Comparison of ENCODE assay signal across 8 cellular contexts in the genomic region with DNA sequence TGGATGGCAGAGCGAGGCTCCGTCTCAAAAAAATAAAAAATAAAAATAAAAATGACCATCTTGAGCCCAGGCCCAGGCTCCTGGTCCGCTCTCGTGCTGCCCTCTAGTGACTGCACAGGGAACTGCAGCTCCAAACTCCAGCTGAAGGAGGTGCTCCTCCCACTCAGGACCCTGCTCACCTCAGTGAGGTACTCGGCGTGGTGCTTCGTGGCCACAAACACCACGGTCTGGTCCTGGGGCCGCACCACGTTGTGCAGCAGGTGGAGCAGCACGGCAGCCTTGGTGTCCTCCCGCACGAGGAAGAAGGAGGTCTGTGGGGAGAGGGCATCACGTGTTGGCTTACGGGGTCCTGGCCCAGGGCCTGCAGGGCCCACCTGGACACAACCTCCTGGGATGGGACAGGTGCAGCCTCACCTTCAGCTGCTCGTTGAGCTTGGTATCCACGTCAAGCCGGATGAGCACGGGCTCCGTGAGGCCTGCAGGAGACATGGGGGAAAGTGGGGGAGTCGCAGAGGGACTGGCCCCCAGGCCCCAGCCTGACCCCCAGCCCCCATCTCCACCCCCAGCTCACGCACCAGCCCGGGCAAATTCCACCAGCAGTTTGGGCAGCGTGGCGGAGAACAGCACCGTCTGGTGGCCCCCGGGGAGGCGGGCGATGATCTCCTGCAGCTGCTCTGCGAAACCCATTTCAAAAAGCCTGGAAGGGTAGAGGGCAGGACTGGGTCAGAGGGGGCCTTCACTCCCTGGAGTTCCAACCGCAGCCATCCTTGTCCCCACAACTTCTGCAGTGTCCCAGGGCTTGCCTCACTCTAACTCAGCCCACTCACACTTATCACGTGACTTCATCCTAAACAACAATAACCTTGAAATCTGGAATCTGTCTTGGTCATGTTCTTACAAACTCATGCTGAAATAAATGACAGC. TPM values are rescaled to one million over a fixed set of nuclear protein-coding genes. Genes with fewer than 3 reads are reported as not detected.
A peak's percentile ranks its signal among the peaks of the same experiment; 100 is the strongest.
DNase-seq lines count a peak whose midpoint lies in the region; ATAC-seq, FAIRE-seq and TF ChIP-seq lines count a peak whose summit lies in the region.

No MANE protein-coding gene starts in this region.

- H3K9me3 Mint-ChIP-seq in activated CD4-positive, alpha-beta memory T cell treated with anti-CD3 and anti-CD28 coated beads for 36 hours = peaks cover 3% of the 10 kb centered on the region

- no peak overlapping the region for H3K4me3 Mint-ChIP-seq in activated CD4-positive, alpha-beta memory T cell treated with anti-CD3 and anti-CD28 coated beads for 36 hours

- no peaks in the 10 kb centered on the region for H3K27me3 Mint-ChIP-seq in activated CD4-positive, alpha-beta memory T cell treated with anti-CD3 and anti-CD28 coated beads for 36 hours

- TF ChIP-seq POLR2A in GM12891 (IDR thresholded peaks at IDR 0.05; ENCODE audit: low read depth, low read length) = no peak

- intact Hi-C loops in activated CD4-positive, alpha-beta memory T cell treated with anti-CD3 and anti-CD28 coated beads for 36 hours (cut with micrococcal nuclease) = loop anchor here (1.0 kb wide), 1 partner anchor 125 kb away; no protein-coding TSS in a partner anchor

- no peak for ATAC-seq in GM19467 (IDR thresholded peaks at IDR 0.05; ENCODE audit: unreplicated experiment)

- POLR2A ChIA-PET in activated CD4-positive, alpha-beta memory T cell treated with anti-CD3 and anti-CD28 coated beads for 36 hours (lab: Charles Lee) = interaction anchor here (1.5 kb wide), 1 partner anchor 21 kb away, joined by 6 read pairs; no protein-coding TSS in a partner anchor

- TF ChIP-seq CTCF in AG09309 (IDR thresholded peaks at IDR 0.05; ENCODE audit: control insufficient read depth, insufficient read depth, low read depth, low read length, missing control alignments) = peak; percentile 99

- peaks cover 2% of the 10 kb centered on the region for H3K4me1 Mint-ChIP-seq in activated CD4-positive, alpha-beta memory T cell treated with anti-CD3 and anti-CD28 coated beads for 36 hours (ENCODE audit: low read depth)

- CTCF ChIA-PET in activated CD4-positive, alpha-beta memory T cell treated with anti-CD3 and anti-CD28 coated beads for 36 hours (lab: Charles Lee) = interaction anchor here (0.6 to 6.3 kb wide), 38 partner anchors 9 to 1762 kb away, joined by 3 to 60 read pairs (median 4); partner anchors contain the start of genes DDX54, OAS2 and RITA1

- no peak overlapping the region for H3K4me3 ChIP-seq in AG09309 (ENCODE audit: control insufficient read depth, low read depth, low read length)

- H3K27ac Mint-ChIP-seq in activated CD4-positive, alpha-beta memory T cell treated with anti-CD3 and anti-CD28 coated beads for 36 hours = no peak overlapping the region

- peak; percentile 89 for FAIRE-seq in GM12891 (lab: Jason Lieb, UNC)

- DNase-seq in AG09309 (ENCODE audit: low read depth) (no peak), GM12891 (ENCODE audit: insufficient read length, low spot score) (peak; percentile 88), NCI-H2107 (lab: John Stamatoyannopoulos, UW) (peak; percentile 28), ecto neural progenitor cell (ENCODE audit: low spot score) (peak; percentile 86), midbrain (lab: John Stamatoyannopoulos, UW) (peak; percentile 67)
- DNase-seq in activated CD4-positive, alpha-beta memory T cell treated with anti-CD3 and anti-CD28 coated beads for 36 hours = peak; percentile 84
- DNase-seq in stimulated activated CD8-positive, alpha-beta memory T cell treated with anti-CD3 and anti-CD28 coated beads, Interleukin-4, amount 100 ng/mL, for 4 hours (ENCODE audit: low read depth in 2 of 2, low spot score in 1 of 2) = peak; percentile 53 to 73

- peaks cover 73% of the 10 kb centered on the region for H3K36me3 Mint-ChIP-seq in activated CD4-positive, alpha-beta memory T cell treated with anti-CD3 and anti-CD28 coated beads for 36 hours

TF ChIP-seq in GM12891, 5 proteins besides CTCF, POLR2A, EP300 and RAD21:
- peak; percentile 35; the same call in 1 of the 2 replicates for TF ChIP-seq POLR2AphosphoS5 (IDR thresholded peaks at IDR 0.05; ENCODE audit: low read depth, low read length)
- no peak for TF ChIP-seq SPI1 (IDR thresholded peaks at IDR 0.05; ENCODE audit: low read depth, low read length)

RNA-seq across cellular contexts. Expression of gene DDX54, which starts 10.6 kb away (rescaled TPM):
- polyA plus RNA-seq in GM12891 (2012; ENCODE audit: low read depth, missing spikeins) = 48.2 TPM
- total RNA-seq in activated CD4-positive, alpha-beta memory T cell treated with anti-CD3 and anti-CD28 coated beads for 36 hours = 100 to 1,000 TPM; 107 to 109 TPM

RNA-seq across cellular contexts. Expression of gene RITA1, which starts 10.8 kb away (rescaled TPM):
- 15.9 TPM for polyA plus RNA-seq in GM12891 (2012; ENCODE audit: low read depth, missing spikeins)
- 10 to 100 TPM; 18.7 to 22.0 TPM for total RNA-seq in activated CD4-positive, alpha-beta memory T cell treated with anti-CD3 and anti-CD28 coated beads for 36 hours

RNA-seq across cellular contexts. Expression of gene CFAP73, which starts 25.2 kb away (rescaled TPM):
- polyA plus RNA-seq in GM12891 (2012; ENCODE audit: low read depth, missing spikeins) = 0.54 TPM
- total RNA-seq in activated CD4-positive, alpha-beta memory T cell treated with anti-CD3 and anti-CD28 coated beads for 36 hours = under 1 TPM; 0.90 to 0.94 TPM

RNA-seq across cellular contexts. Expression of gene RASAL1, which starts 39.2 kb away (rescaled TPM):
- polyA plus RNA-seq in GM12891 (2012; ENCODE audit: low read depth, missing spikeins) = 0.73 TPM
- total RNA-seq in activated CD4-positive, alpha-beta memory T cell treated with anti-CD3 and anti-CD28 coated beads for 36 hours = 1 to 10 TPM; 4.4 to 4.9 TPM

RNA-seq across cellular contexts. Expression of gene TPCN1, which starts 46.5 kb away (rescaled TPM):
- polyA plus RNA-seq in GM12891 (2012; ENCODE audit: low read depth, missing spikeins) = 16.4 TPM
- 10 to 100 TPM; 44.0 to 51.6 TPM for total RNA-seq in activated CD4-positive, alpha-beta memory T cell treated with anti-CD3 and anti-CD28 coated beads for 36 hours
